ENCODE assay signal across 8 cellular contexts in the genomic region with DNA sequence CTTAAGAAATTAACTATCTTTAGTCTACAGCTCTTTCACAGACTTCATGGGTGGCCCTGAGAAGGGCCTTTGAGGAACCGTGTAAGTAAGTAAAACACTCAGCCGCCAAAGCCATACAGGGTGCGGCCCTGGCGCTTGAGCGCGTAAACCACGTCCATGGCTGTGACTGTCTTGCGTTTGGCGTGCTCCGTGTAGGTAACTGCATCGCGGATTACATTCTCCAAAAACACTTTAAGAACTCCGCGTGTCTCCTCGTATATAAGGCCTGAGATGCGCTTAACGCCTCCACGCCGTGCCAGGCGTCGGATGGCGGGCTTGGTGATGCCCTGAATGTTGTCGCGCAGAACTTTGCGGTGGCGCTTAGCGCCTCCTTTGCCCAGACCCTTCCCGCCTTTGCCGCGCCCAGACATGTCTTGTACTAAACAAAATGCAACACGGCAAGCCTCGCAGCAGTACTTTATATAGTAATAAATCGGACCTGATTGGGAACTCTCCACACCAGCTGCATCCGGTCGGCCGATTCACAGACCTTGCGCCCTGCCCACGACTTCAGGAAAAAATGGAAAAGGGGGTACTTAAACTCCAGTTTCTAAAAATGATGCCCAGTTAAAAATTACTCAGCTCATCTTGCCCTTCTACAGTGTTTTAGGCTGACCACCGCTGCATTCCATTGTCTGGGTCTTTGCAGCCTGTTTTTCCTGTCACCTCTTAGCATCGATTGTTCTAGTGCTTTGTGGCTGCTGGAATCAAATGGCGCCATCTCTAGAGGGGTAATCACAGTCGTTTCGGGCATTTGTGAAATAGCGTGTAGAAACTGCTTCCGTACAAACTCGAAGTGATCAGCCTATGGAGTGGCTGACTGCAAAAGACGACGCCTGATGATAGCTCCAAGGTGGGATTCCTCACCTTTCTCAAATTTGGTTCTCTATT. TPM values are rescaled to one million over a fixed set of nuclear protein-coding genes. Genes with fewer than 3 reads are reported as not detected.
DNase-seq lines count a peak whose midpoint lies in the region; ATAC-seq and TF ChIP-seq lines count a peak whose summit lies in the region.

No MANE protein-coding gene starts in this region.

- peaks cover 7% of the 10 kb centered on the region; the same call in 1 of the 2 replicates for H3K4me1 ChIP-seq in PC-9 (replicated peaks; ENCODE audit: insufficient read depth)

- H3K36me3 ChIP-seq in PC-9 (ENCODE audit: low read depth), result no peaks in the 10 kb centered on the region

- DNase-seq in PC-9 (peak; percentile 54 to 69), glomerular visceral epithelial cell (ENCODE audit: extremely low spot score) (peak; percentile 75), pons (ENCODE audit: low spot score) (peak; percentile 60), globus pallidus (ENCODE audit: low spot score) (no peak), NCI-H1694 treated with DMSO at 0.1 percent for 48 hours (lab: John Stamatoyannopoulos, UW) (no peak)
- peak; percentile 41 to 58 (median 48) for DNase-seq in activated naive CD4-positive, alpha-beta T cell (lab: John Stamatoyannopoulos, UW)

- peaks cover 12% of the 10 kb centered on the region; the same call in 1 of the 2 replicates for H3F3A ChIP-seq in PC-9 (ENCODE audit: insufficient read depth, low read depth)

- H3K9me2 ChIP-seq in PC-9 (ENCODE audit: insufficient read depth), result no peaks in the 10 kb centered on the region

- H2AFZ ChIP-seq in PC-9, result peak overlapping the region; percentile 75

- intact Hi-C loops in PC-9 (cut with micrococcal nuclease; ENCODE audit: unreplicated experiment), result loop anchor here (1.0 to 2.0 kb wide), 2 partner anchors 20 to 63 kb away; a partner anchor contains a TSS

- H4K20me1 ChIP-seq in PC-9 (ENCODE audit: insufficient read depth), result no peaks in the 10 kb centered on the region

- H3K4me3 ChIP-seq in GM12875 (ENCODE audit: low read depth, low read length) (peak overlapping the region; percentile 48), PC-9 (peak overlapping the region; percentile 67)

- H3K9me3 ChIP-seq in PC-9 (ENCODE audit: insufficient read depth, low read depth), result no peaks in the 10 kb centered on the region

- ATAC-seq in HG03460 (IDR thresholded peaks at IDR 0.05; ENCODE audit: unreplicated experiment), result peak; percentile 35

- TF ChIP-seq CTCF in GM12875 (IDR thresholded peaks at IDR 0.05; ENCODE audit: borderline replicate concordance, insufficient read depth, low read depth, low read length) (no peak), PC-9 (conservative IDR thresholded peaks at IDR 0.05) (no peak)

- H3K27ac ChIP-seq in PC-9, result peak overlapping the region; percentile 70

- POLR2A ChIA-PET in PC-9 (lab: Charles Lee; ENCODE audit: unreplicated experiment), result interaction anchor here (0.6 to 1.2 kb wide), 6 partner anchors 16 to 1777 kb away, joined by 3 to 25 read pairs (median 5); a partner anchor contains a TSS

- TSS peak; percentile 26 for BruUV-seq in PC-9 (replicated peaks; lab: Mats Ljungman, UMichigan)

- H3K79me2 ChIP-seq in PC-9 (ENCODE audit: low read depth), result no peaks in the 10 kb centered on the region

- CTCF ChIA-PET in PC-9 (lab: Charles Lee), result interaction anchor here (0.6 kb wide), 1 partner anchor 21 kb away, joined by 3 read pairs; no protein-coding TSS in a partner anchor

- H3K4me2 ChIP-seq in PC-9, result peak overlapping the region; percentile 83

- H3K27me3 ChIP-seq in PC-9 (ENCODE audit: insufficient read depth, low read depth), result no peaks in the 10 kb centered on the region

RNA-seq across cellular contexts. Expression of a gene that starts 38.8 kb away (rescaled TPM):
- not detected in 2 replicates for total RNA-seq in PC-9 (2021)

Comparison
In these comparisons a context has a peak if more than half of its experiments do, and no peak if none do; other contexts are left out.
1. DNase-seq: peak in PC-9 (2 of 2), activated naive CD4-positive, alpha-beta T cell (4 of 4), glomerular visceral epithelial cell (single experiment) and pons (single experiment); none in globus pallidus (single experiment) and NCI-H1694 treated with DMSO at 0.1 percent for 48 hours (single experiment).